1 cellular context compared by ENCODE assay signal in the genomic region with DNA sequence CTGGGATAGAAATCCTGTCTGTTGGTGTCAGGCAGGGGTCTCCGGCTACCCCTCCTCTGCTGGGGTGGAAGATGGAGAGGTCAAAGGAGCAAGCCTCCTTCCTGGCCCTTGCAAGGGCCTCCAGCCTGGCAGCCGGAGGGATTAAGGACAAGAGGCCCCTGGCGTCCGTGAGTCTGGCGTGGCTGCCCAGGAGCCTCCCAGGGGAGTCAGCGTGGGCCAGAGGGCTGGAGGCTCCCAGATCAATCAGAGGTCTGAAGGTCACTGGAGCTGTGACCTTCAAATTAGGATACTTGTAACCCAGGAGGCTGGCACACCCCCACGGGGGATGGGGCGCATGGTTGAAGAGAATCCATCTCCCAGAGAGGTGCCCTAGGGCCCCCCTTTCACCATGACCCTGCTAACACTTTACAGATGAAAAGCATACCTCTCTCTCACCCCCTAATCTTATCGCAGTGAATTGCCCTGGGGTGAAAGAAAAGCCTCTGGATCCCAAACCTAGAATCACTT.
TF ChIP-seq lines count a peak whose summit lies in the region.

No MANE protein-coding gene starts in this region.

TF ChIP-seq in HepG2, 621 proteins besides CTCF, POLR2A, EP300 and RAD21 (continued from another document and continues in another):
- TF ChIP-seq, protein P1, sequence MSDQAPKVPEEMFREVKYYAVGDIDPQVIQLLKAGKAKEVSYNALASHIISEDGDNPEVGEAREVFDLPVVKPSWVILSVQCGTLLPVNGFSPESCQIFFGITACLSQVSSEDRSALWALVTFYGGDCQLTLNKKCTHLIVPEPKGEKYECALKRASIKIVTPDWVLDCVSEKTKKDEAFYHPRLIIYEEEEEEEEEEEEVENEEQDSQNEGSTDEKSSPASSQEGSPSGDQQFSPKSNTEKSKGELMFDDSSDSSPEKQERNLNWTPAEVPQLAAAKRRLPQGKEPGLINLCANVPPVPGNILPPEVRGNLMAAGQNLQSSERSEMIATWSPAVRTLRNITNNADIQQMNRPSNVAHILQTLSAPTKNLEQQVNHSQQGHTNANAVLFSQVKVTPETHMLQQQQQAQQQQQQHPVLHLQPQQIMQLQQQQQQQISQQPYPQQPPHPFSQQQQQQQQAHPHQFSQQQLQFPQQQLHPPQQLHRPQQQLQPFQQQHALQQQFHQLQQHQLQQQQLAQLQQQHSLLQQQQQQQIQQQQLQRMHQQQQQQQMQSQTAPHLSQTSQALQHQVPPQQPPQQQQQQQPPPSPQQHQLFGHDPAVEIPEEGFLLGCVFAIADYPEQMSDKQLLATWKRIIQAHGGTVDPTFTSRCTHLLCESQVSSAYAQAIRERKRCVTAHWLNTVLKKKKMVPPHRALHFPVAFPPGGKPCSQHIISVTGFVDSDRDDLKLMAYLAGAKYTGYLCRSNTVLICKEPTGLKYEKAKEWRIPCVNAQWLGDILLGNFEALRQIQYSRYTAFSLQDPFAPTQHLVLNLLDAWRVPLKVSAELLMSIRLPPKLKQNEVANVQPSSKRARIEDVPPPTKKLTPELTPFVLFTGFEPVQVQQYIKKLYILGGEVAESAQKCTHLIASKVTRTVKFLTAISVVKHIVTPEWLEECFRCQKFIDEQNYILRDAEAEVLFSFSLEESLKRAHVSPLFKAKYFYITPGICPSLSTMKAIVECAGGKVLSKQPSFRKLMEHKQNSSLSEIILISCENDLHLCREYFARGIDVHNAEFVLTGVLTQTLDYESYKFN (CRISPR knock-in tag; conservative IDR thresholded peaks at IDR 0.05) = peak; percentile 62
- TF ChIP-seq, protein P2, sequence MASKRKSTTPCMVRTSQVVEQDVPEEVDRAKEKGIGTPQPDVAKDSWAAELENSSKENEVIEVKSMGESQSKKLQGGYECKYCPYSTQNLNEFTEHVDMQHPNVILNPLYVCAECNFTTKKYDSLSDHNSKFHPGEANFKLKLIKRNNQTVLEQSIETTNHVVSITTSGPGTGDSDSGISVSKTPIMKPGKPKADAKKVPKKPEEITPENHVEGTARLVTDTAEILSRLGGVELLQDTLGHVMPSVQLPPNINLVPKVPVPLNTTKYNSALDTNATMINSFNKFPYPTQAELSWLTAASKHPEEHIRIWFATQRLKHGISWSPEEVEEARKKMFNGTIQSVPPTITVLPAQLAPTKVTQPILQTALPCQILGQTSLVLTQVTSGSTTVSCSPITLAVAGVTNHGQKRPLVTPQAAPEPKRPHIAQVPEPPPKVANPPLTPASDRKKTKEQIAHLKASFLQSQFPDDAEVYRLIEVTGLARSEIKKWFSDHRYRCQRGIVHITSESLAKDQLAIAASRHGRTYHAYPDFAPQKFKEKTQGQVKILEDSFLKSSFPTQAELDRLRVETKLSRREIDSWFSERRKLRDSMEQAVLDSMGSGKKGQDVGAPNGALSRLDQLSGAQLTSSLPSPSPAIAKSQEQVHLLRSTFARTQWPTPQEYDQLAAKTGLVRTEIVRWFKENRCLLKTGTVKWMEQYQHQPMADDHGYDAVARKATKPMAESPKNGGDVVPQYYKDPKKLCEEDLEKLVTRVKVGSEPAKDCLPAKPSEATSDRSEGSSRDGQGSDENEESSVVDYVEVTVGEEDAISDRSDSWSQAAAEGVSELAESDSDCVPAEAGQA (IDR thresholded peaks at IDR 0.05; ENCODE audit: low read depth) = no peak
- TF ChIP-seq, protein P2 (CRISPR knock-in tag; IDR thresholded peaks at IDR 0.05; ENCODE audit: borderline replicate concordance) = no peak
- TF ChIP-seq SNAI1 (CRISPR knock-in tag; IDR thresholded peaks at IDR 0.05; ENCODE audit: borderline replicate concordance) (no peak), NR3C1 (CRISPR knock-in tag; IDR thresholded peaks at IDR 0.05) (no peak), ZNF674 (CRISPR knock-in tag; IDR thresholded peaks at IDR 0.05; ENCODE audit: low read depth) (no peak), CC2D1A (CRISPR knock-in tag; IDR thresholded peaks at IDR 0.05) (no peak), POLR2G (IDR thresholded peaks at IDR 0.05; ENCODE audit: low read depth, low read length) (no peak), PRPF4 (IDR thresholded peaks at IDR 0.05; ENCODE audit: low read depth, low read length, poor library complexity, severe bottlenecking) (no peak), ZNF121 (CRISPR knock-in tag; IDR thresholded peaks at IDR 0.05) (no peak), SP4 (CRISPR knock-in tag; IDR thresholded peaks at IDR 0.05) (0 out of 2 replicates have a peak, but pooled peaks have one; percentile 28), PHB2 (IDR thresholded peaks at IDR 0.05; ENCODE audit: partially characterized antibody) (no peak), PHF21A (CRISPR knock-in tag; IDR thresholded peaks at IDR 0.05) (0 out of 2 replicates have a peak, but pooled peaks have one; percentile 47), ZNF883 (CRISPR knock-in tag; IDR thresholded peaks at IDR 0.05; ENCODE audit: not compliant biosample characterization) (no peak), HNRNPL (IDR thresholded peaks at IDR 0.05; ENCODE audit: low read depth, low read length) (0 out of 2 replicates have a peak, but pooled peaks have one; percentile 33), MEIS2 (CRISPR knock-in tag; IDR thresholded peaks at IDR 0.05) (no peak; the same call in 1 of the 2 replicates), KLF13 (CRISPR knock-in tag; IDR thresholded peaks at IDR 0.05) (no peak), ISL2 (CRISPR knock-in tag; IDR thresholded peaks at IDR 0.05) (peak; percentile 70), BHLHE40 (IDR thresholded peaks at IDR 0.05; ENCODE audit: low read length) (no peak), ELF4 (CRISPR knock-in tag; IDR thresholded peaks at IDR 0.05; ENCODE audit: borderline replicate concordance) (no peak), BRCA1 (CRISPR knock-in tag; IDR thresholded peaks at IDR 0.05) (no peak), ZNF143 (CRISPR knock-in tag; IDR thresholded peaks at IDR 0.05) (no peak), DR1 (CRISPR knock-in tag; IDR thresholded peaks at IDR 0.05) (no peak), POGZ (CRISPR knock-in tag; IDR thresholded peaks at IDR 0.05) (no peak), NR2F2 (IDR thresholded peaks at IDR 0.05; ENCODE audit: borderline replicate concordance, low read depth) (peak; percentile 85), ZNF530 (CRISPR knock-in tag; IDR thresholded peaks at IDR 0.05; ENCODE audit: low read depth) (no peak), ZSCAN21 (CRISPR knock-in tag; IDR thresholded peaks at IDR 0.05; ENCODE audit: borderline replicate concordance) (no peak), ZSCAN22 (CRISPR knock-in tag; IDR thresholded peaks at IDR 0.05) (no peak)
- TF ChIP-seq, protein P3, sequence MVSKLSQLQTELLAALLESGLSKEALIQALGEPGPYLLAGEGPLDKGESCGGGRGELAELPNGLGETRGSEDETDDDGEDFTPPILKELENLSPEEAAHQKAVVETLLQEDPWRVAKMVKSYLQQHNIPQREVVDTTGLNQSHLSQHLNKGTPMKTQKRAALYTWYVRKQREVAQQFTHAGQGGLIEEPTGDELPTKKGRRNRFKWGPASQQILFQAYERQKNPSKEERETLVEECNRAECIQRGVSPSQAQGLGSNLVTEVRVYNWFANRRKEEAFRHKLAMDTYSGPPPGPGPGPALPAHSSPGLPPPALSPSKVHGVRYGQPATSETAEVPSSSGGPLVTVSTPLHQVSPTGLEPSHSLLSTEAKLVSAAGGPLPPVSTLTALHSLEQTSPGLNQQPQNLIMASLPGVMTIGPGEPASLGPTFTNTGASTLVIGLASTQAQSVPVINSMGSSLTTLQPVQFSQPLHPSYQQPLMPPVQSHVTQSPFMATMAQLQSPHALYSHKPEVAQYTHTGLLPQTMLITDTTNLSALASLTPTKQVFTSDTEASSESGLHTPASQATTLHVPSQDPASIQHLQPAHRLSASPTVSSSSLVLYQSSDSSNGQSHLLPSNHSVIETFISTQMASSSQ (IDR thresholded peaks at IDR 0.05; ENCODE audit: low read depth) = no peak
- TF ChIP-seq, protein P3 (CRISPR knock-in tag; IDR thresholded peaks at IDR 0.05; ENCODE audit: borderline replicate concordance) = peak; percentile 88
- TF ChIP-seq, protein P4, sequence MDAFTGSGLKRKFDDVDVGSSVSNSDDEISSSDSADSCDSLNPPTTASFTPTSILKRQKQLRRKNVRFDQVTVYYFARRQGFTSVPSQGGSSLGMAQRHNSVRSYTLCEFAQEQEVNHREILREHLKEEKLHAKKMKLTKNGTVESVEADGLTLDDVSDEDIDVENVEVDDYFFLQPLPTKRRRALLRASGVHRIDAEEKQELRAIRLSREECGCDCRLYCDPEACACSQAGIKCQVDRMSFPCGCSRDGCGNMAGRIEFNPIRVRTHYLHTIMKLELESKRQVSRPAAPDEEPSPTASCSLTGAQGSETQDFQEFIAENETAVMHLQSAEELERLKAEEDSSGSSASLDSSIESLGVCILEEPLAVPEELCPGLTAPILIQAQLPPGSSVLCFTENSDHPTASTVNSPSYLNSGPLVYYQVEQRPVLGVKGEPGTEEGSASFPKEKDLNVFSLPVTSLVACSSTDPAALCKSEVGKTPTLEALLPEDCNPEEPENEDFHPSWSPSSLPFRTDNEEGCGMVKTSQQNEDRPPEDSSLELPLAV (CRISPR knock-in tag; conservative IDR thresholded peaks at IDR 0.05; ENCODE audit: low read depth) = no peak
- TF ChIP-seq, protein P5, sequence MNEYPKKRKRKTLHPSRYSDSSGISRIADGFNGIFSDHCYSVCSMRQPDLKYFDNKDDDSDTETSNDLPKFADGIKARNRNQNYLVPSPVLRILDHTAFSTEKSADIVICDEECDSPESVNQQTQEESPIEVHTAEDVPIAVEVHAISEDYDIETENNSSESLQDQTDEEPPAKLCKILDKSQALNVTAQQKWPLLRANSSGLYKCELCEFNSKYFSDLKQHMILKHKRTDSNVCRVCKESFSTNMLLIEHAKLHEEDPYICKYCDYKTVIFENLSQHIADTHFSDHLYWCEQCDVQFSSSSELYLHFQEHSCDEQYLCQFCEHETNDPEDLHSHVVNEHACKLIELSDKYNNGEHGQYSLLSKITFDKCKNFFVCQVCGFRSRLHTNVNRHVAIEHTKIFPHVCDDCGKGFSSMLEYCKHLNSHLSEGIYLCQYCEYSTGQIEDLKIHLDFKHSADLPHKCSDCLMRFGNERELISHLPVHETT (CRISPR knock-in tag; conservative IDR thresholded peaks at IDR 0.05) = no peak
- TF ChIP-seq, protein P6, sequence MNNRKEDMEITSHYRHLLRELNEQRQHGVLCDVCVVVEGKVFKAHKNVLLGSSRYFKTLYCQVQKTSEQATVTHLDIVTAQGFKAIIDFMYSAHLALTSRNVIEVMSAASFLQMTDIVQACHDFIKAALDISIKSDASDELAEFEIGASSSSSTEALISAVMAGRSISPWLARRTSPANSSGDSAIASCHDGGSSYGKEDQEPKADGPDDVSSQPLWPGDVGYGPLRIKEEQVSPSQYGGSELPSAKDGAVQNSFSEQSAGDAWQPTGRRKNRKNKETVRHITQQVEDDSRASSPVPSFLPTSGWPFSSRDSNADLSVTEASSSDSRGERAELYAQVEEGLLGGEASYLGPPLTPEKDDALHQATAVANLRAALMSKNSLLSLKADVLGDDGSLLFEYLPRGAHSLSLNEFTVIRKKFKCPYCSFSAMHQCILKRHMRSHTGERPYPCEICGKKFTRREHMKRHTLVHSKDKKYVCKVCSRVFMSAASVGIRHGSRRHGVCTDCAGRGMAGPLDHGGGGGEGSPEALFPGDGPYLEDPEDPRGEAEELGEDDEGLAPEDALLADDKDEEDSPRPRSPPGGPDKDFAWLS (CRISPR knock-in tag; IDR thresholded peaks at IDR 0.05; ENCODE audit: borderline replicate concordance) = no peak
- TF ChIP-seq, protein P7, sequence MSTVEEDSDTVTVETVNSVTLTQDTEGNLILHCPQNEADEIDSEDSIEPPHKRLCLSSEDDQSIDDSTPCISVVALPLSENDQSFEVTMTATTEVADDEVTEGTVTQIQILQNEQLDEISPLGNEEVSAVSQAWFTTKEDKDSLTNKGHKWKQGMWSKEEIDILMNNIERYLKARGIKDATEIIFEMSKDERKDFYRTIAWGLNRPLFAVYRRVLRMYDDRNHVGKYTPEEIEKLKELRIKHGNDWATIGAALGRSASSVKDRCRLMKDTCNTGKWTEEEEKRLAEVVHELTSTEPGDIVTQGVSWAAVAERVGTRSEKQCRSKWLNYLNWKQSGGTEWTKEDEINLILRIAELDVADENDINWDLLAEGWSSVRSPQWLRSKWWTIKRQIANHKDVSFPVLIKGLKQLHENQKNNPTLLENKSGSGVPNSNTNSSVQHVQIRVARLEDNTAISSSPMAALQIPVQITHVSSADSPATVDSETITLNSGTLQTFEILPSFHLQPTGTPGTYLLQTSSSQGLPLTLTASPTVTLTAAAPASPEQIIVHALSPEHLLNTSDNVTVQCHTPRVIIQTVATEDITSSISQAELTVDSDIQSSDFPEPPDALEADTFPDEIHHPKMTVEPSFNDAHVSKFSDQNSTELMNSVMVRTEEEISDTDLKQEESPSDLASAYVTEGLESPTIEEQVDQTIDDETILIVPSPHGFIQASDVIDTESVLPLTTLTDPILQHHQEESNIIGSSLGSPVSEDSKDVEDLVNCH (CRISPR knock-in tag; IDR thresholded peaks at IDR 0.05) = no peak
